23 cellular contexts compared by ENCODE assay signal in genomic region chr15:78432664-78433063, GRCh38.
"Had no signal": no experiment of that assay in that cellular context is flagged by ENCODE, and none has a peak within 500 bp of the region (broad histone marks: within the 10 kb centered on the region; RNA-seq: fewer than 3 reads in every experiment).

No MANE protein-coding gene starts in this region.

- H3K9ac ChIP-seq: neural progenitor cell, parathyroid adenoma had no signal

- FAIRE-seq: endometrium, frontal cortex, keratinocyte, urothelium cell line had no signal

- H3K79me2 ChIP-seq: parathyroid adenoma had no signal

- H3K4me1 ChIP-seq: neural progenitor cell, parathyroid adenoma had no signal

- H3K9me3 ChIP-seq: lower lobe of right lung, right atrium auricular region, stomach, tibial nerve, upper lobe of left lung had no signal

- H3K4me3 ChIP-seq: lower lobe of right lung, neural progenitor cell, right atrium auricular region, smooth muscle cell, stomach, tibial nerve, upper lobe of left lung had no signal

- H3K4me2 ChIP-seq: neural progenitor cell, smooth muscle cell had no signal

- H3K36me3 ChIP-seq: lower lobe of right lung, neural progenitor cell, right atrium auricular region, stomach, tibial nerve, upper lobe of left lung had no signal

- ATAC-seq: effector memory CD8-positive, alpha-beta T cell; left ventricle myocardium superior; lower lobe of right lung; sciatic nerve had no signal

- H3K4me3 Mint-ChIP-seq: effector memory CD8-positive, alpha-beta T cell; neural progenitor cell had no signal

- DNase-seq: cortex of kidney; effector memory CD8-positive, alpha-beta T cell; left ventricle myocardium superior; lower lobe of right lung; stimulated activated CD4-positive, alpha-beta T cell treated with anti-CD3 and anti-CD28 coated beads, Interleukin-12 subunit alpha, Interleukin-12 subunit beta, amount 100 ng/mL, for 4 hours; stimulated activated CD4-positive, alpha-beta T cell treated with anti-CD3 and anti-CD28 coated beads, Interleukin-1b, Interleukin-23, amount 100 ng/mL, for 48 hours; stimulated activated CD4-positive, alpha-beta T cell treated with anti-CD3 and anti-CD28 coated beads, Interleukin-4, amount 100 ng/mL, for 1 hour; stimulated activated CD8-positive, alpha-beta memory T cell treated with anti-CD3 and anti-CD28 coated beads, Interleukin-4, amount 100 ng/mL, for 48 hours; stimulated activated naive CD4-positive, alpha-beta T cell treated with Interleukin-2 at 50 U/mL for 16 hours; stomach; upper lobe of left lung had no signal

- H3K36me3 Mint-ChIP-seq: neural progenitor cell had no signal

- H3K27me3 ChIP-seq: neural progenitor cell, tibial nerve, upper lobe of left lung had no signal

- H3K27ac ChIP-seq: lower lobe of right lung, neural progenitor cell, parathyroid adenoma, right atrium auricular region, stomach, tibial nerve, upper lobe of left lung had no signal

- H3K27ac Mint-ChIP-seq: effector memory CD8-positive, alpha-beta T cell; nephron; neural progenitor cell; progenitor cell of endocrine pancreas had no signal

- H3K9me3 Mint-ChIP-seq: effector memory CD8-positive, alpha-beta T cell; nephron; neural progenitor cell had no signal

- H2AFZ ChIP-seq: neural progenitor cell, parathyroid adenoma had no signal
